8 cellular contexts compared by ENCODE assay signal in the genomic region with DNA sequence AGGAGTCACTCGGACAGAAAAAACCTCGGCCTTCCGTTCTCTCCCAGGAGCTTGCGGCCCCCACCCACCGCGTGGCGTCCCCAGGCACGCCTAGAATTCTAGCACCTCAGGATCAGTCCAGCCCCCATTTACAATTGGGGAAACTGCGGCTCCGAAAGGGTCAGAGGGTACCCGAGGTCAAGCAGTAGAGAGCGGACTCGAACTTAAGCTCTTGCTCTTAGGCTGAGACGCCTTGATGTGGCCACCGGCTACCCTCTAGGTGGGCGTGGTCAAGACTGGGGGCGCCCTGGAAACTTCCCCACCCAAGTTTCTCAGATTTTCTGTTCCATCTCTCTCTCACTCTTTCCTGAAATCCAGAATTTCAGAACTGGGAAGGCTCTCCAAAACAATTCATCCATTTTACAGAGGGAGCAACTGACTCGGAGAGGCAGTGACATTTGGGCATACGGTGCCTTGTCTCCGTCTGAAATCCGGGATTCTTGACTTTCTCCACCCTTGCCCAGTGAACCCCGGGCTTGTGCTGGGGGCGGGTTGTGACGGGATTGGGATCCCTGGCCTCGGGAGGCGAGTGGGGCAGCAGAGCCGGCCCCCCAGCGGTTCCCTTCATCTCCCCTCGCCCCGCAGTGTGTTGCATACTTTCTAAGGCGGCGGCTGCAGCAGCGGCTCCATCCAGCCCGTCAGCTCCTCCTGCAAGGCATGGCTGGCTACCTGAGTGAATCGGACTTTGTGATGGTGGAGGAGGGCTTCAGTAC. TPM values are rescaled to one million over a fixed set of nuclear protein-coding genes. Genes with fewer than 3 reads are reported as not detected.
DNase-seq lines count a peak whose midpoint lies in the region; ATAC-seq and TF ChIP-seq lines count a peak whose summit lies in the region.

No MANE protein-coding gene starts in this region.

- H3K9me3 ChIP-seq in T-helper 17 cell (ENCODE audit: control insufficient read depth, low read length, poor library complexity, severe bottlenecking), result no peaks in the 10 kb centered on the region

- H3K27me3 Mint-ChIP-seq in T-helper 17 cell (no peaks in the 10 kb centered on the region), progenitor cell of endocrine pancreas (peaks cover 43% of the 10 kb centered on the region)

- peak overlapping the region; percentile 77 to 88 for H3K4me3 ChIP-seq in foreskin fibroblast (ENCODE audit: low read depth in 1 of 2, low read length in 2 of 2)

- H3K27ac Mint-ChIP-seq in T-helper 17 cell, result peak overlapping the region; percentile 93
- no peak overlapping the region for H3K27ac Mint-ChIP-seq in progenitor cell of endocrine pancreas

- peaks cover 39% of the 10 kb centered on the region for H3K4me1 Mint-ChIP-seq in T-helper 17 cell
- peaks cover 11% of the 10 kb centered on the region for H3K4me1 Mint-ChIP-seq in progenitor cell of endocrine pancreas (ENCODE audit: low read depth)

- DNase-seq in G401 (ENCODE audit: low spot score) (peak; percentile 36), T-helper 17 cell (no peak), foreskin fibroblast (peak in 1 of 2 donors; percentile 34), progenitor cell of endocrine pancreas (ENCODE audit: low spot score, unreplicated experiment) (no peak), DMS79 (lab: John Stamatoyannopoulos, UW) (no peak), NCI-H446 (lab: John Stamatoyannopoulos, UW) (no peak), NCI-H446 treated with DMSO at 0.1 percent for 48 hours (lab: John Stamatoyannopoulos, UW) (no peak)

- H3K36me3 Mint-ChIP-seq in T-helper 17 cell (ENCODE audit: low read depth) (no peaks in the 10 kb centered on the region), progenitor cell of endocrine pancreas (ENCODE audit: insufficient read depth) (peaks cover 2% of the 10 kb centered on the region)

- in situ Hi-C loops in G401 (cut with HindIII; ENCODE audit: low sequenced_read_pairs), result no loop called here

- H3K9me3 Mint-ChIP-seq in progenitor cell of endocrine pancreas (ENCODE audit: low read depth), result no peaks in the 10 kb centered on the region

- H3K4me3 Mint-ChIP-seq in T-helper 17 cell (peak overlapping the region; percentile 90), progenitor cell of endocrine pancreas (ENCODE audit: low read depth) (peak overlapping the region; percentile 74)

- ATAC-seq in T-helper 17 cell (no peak), GM21576 (IDR thresholded peaks at IDR 0.05; ENCODE audit: unreplicated experiment) (no peak)

- no peak for TF ChIP-seq CTCF in foreskin fibroblast (IDR thresholded peaks at IDR 0.05; ENCODE audit: low read depth, low read length)
- TF ChIP-seq CTCF in progenitor cell of endocrine pancreas (IDR thresholded peaks at IDR 0.05; ENCODE audit: unreplicated experiment), result no peak

RNA-seq across cellular contexts. Expression of gene AZIN2, which starts 0.8 kb away (rescaled TPM):
- total RNA-seq in G401 (2014; rRNA removed; shearing (Covaris generic)), result 13.1 and 13.6 TPM in 2 replicates
- total RNA-seq in T-helper 17 cell (1 to 10 TPM; 6.3 to 8.6 TPM), progenitor cell of endocrine pancreas (4.8 and 5.2 TPM in 2 replicates)

RNA-seq across cellular contexts. Expression of gene AK2, which starts 45.0 kb away (rescaled TPM):
- 244 and 260 TPM in 2 replicates for total RNA-seq in G401 (2014; rRNA removed; shearing (Covaris generic))
- total RNA-seq in T-helper 17 cell (10 to 100 TPM; 51.1 to 61.7 TPM), progenitor cell of endocrine pancreas (115 and 116 TPM in 2 replicates)
